8 cellular contexts compared by ENCODE assay signal in the genomic region with DNA sequence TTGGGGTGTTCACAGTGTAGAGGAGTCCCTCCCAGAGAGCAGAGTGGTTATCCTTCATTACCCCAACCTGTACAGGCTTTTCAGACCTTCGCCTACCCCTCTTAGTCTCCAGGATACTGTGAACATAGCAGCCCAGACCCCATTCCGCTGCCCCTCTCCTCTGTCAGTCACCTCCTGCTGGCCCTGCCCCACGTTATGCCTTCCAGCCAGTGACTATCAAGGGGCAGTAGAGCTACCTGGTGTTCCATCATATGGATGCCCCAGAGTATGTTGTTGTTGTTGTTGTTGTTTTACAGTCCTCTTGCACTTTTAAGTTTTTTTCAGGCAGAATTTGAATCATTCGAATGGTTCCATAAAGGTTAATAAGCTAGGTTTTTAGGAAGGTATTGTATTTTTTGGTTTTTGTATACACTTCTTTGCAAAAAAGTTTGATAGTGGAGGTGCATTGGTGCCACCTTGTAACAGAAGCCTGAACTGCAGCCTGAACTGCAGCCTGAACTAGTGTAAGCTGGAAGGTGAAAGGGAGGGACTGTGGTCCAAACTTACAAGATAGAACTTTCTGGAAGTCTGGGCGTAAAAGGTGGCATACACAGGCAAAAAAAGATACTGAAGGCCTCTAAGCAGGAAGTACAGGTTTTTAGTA.
A peak's percentile ranks its signal among the peaks of the same experiment; 100 is the strongest.
DNase-seq lines count a peak whose midpoint lies in the region; ATAC-seq, FAIRE-seq and TF ChIP-seq lines count a peak whose summit lies in the region.

No MANE protein-coding gene starts in this region.

- FAIRE-seq in A204.1 (lab: Jason Lieb, UNC): peak; percentile 32

- 60 to 89% (median 81%) methylated on average over 5 of the region's 5 CpGs for WGBS in psoas muscle, 3 donors

- no peak overlapping the region for H3K9ac ChIP-seq in colonic mucosa (ENCODE audit: low read depth in 2 of 2, low read length in 2 of 2)

- H3K27me3 ChIP-seq in colonic mucosa (no peaks in the 10 kb centered on the region), psoas muscle (ENCODE audit: insufficient read depth in 3 of 3, low read length in 2 of 3) (peaks cover 0 to 2% (median 0%) of the 10 kb centered on the region in 3 donors)

- H3K27ac ChIP-seq in colonic mucosa (no peak overlapping the region), psoas muscle (no peak overlapping the region)

- H3K4me1 ChIP-seq in colonic mucosa: no peaks in the 10 kb centered on the region
- no peaks in the 10 kb centered on the region for H3K4me1 ChIP-seq in psoas muscle

- in situ Hi-C loops in G401 (cut with HindIII; ENCODE audit: low sequenced_read_pairs): no loop called here

- no peak overlapping the region for H3K4me3 ChIP-seq in colonic mucosa
- H3K4me3 ChIP-seq in psoas muscle: no peak overlapping the region

- peak; percentile 21 for DNase-seq in G401 (ENCODE audit: low spot score)
- peak; percentile 0 for DNase-seq in NCI-H1694 (lab: John Stamatoyannopoulos, UW)
- no peak for DNase-seq in colonic mucosa
- DNase-seq in psoas muscle: no peak
- no peak for DNase-seq in NCI-H510A (lab: John Stamatoyannopoulos, UW)
- no peak for DNase-seq in stimulated activated naive CD8-positive, alpha-beta T cell treated with anti-CD3 and anti-CD28 coated beads, Interleukin-15, Interleukin-2, amounts not matched to agents 100 U/mL and 50 U/mL, for 24 hours

- no peak for ATAC-seq in psoas muscle
- ATAC-seq in GM19324 (IDR thresholded peaks at IDR 0.05; ENCODE audit: low FRiP score, unreplicated experiment): no peak
- no peak for ATAC-seq in stimulated activated naive CD8-positive, alpha-beta T cell treated with anti-CD3 and anti-CD28 coated beads, Interleukin-15, Interleukin-2, amounts not matched to agents 100 U/mL and 50 U/mL, for 24 hours

- H3K36me3 ChIP-seq in colonic mucosa (no peaks in the 10 kb centered on the region), psoas muscle (ENCODE audit: insufficient read depth in 1 of 2, low read depth in 1 of 2) (peaks cover 0 to 12% of the 10 kb centered on the region in 2 donors)

- intact Hi-C loops in colonic mucosa (cut with DNase I): no loop called here
- intact Hi-C loops in psoas muscle (cut with DNase I): loop anchor here in 1 of 2 donors (10.0 kb wide), 1 partner anchor 191 kb away; no protein-coding TSS in a partner anchor

- H3K9me3 ChIP-seq in colonic mucosa (no peaks in the 10 kb centered on the region), psoas muscle (no peaks in the 10 kb centered on the region)

- peak; percentile 32 for TF ChIP-seq CTCF in colonic mucosa (IDR thresholded peaks at IDR 0.05)
- TF ChIP-seq CTCF in psoas muscle (IDR thresholded peaks at IDR 0.05): peak; percentile 29

Comparison
In these comparisons a context has a peak if more than half of its experiments do, and no peak if none do; other contexts are left out.
1. DNase-seq: peak in G401 (single experiment) and NCI-H1694 (single experiment); none in colonic mucosa (single experiment), psoas muscle (0 of 2), NCI-H510A (single experiment) and stimulated activated naive CD8-positive, alpha-beta T cell treated with anti-CD3 and anti-CD28 coated beads, Interleukin-15, Interleukin-2, amounts not matched to agents 100 U/mL and 50 U/mL, for 24 hours (single experiment).